Comparison of ENCODE assay signal across 8 cellular contexts in genomic region chr1:160834945-160835565, GRCh38. TPM values are rescaled to one million over a fixed set of nuclear protein-coding genes. Genes with fewer than 3 reads are reported as not detected.
DNase-seq lines count a peak whose midpoint lies in the region; ATAC-seq, FAIRE-seq and TF ChIP-seq lines count a peak whose summit lies in the region.

No MANE protein-coding gene starts in this region.

- TF ChIP-seq POLR2A in Peyer's patch (IDR thresholded peaks at IDR 0.05), result no peak
- TF ChIP-seq POLR2A in GM12878 (IDR thresholded peaks at IDR 0.05; ENCODE audit: low read depth, low read length), result no peak

- no peak overlapping the region for H4K8ac ChIP-seq in H9 (replicated peaks; ENCODE audit: insufficient read length, low read depth, low read length)

- no peak overlapping the region for H2AK5ac ChIP-seq in H9 (ENCODE audit: insufficient read length, low read length)

- CTCF ChIA-PET in GM12878 (lab: Yijun Ruan, JAX), result interaction anchor here (0.6 to 8.2 kb wide), 50 partner anchors 9 to 304 kb away, joined by 3 to 349 read pairs (median 5); partner anchors contain the start of genes CD244, F11R, ITLN1 and ITLN2

- no peak overlapping the region for H3K23ac ChIP-seq in H9 (ENCODE audit: insufficient read length, low read depth, low read length)

- H3T11ph ChIP-seq in H9 (ENCODE audit: low read length), result no peak overlapping the region

- no peaks in the 10 kb centered on the region for H3K27me3 Mint-ChIP-seq in H9 (ENCODE audit: low read depth)

- H2BK120ac ChIP-seq in H9 (ENCODE audit: low read depth, low read length, poor library complexity, severe bottlenecking), result no peak overlapping the region

- SMC1A ChIA-PET in GM12878 (lab: Charles Lee; ENCODE audit: uncharacterized antibody, unreplicated experiment), result interaction anchor here (0.6 to 13.0 kb wide), 35 partner anchors 11 to 331 kb away, joined by 3 to 229 read pairs (median 7); partner anchors contain the start of genes CD244, ITLN1, ITLN2 and LY9

- ATAC-seq in GM12878 (no peak), HG02884 (IDR thresholded peaks at IDR 0.05; ENCODE audit: unreplicated experiment) (no peak)

- no peak overlapping the region for H3K4ac ChIP-seq in H9 (ENCODE audit: low read depth, low read length)

- H2AFZ ChIP-seq in H9 (ENCODE audit: low read length) (no peak overlapping the region), GM12878 (ENCODE audit: control insufficient read depth, low read depth, low read length) (no peak overlapping the region)

- H2BK20ac ChIP-seq in H9 (ENCODE audit: low read depth, low read length, poor library complexity, severe bottlenecking), result no peak overlapping the region

- no TSS peak for BruUV-seq in GM12878 (replicated peaks; lab: Mats Ljungman, UMichigan)

- TF ChIP-seq CTCF in H9 (conservative IDR thresholded peaks at IDR 0.05), result peak; percentile 79
- peak; percentile 58 to 91 (median 80) for TF ChIP-seq CTCF in Peyer's patch (IDR thresholded peaks at IDR 0.05)
- peak; percentile 60 to 75 (median 72) for TF ChIP-seq CTCF in GM12878 (IDR thresholded peaks at IDR 0.05 in 2 of 3, conservative IDR thresholded peaks at IDR 0.05 in 1 of 3; ENCODE audit: control insufficient read depth in 2 of 3, extremely low read depth in 1 of 3, insufficient read depth in 1 of 3, low read depth in 3 of 3, low read length in 3 of 3)

- no peaks in the 10 kb centered on the region for H3K4me1 ChIP-seq in H9 (ENCODE audit: insufficient read depth, low read length)
- peaks cover 0 to 21% (median 16%) of the 10 kb centered on the region in 4 donors for H3K4me1 ChIP-seq in Peyer's patch
- H3K4me1 ChIP-seq in GM12878 (ENCODE audit: control insufficient read depth, insufficient read depth, low read length), result peaks cover 28% of the 10 kb centered on the region

- H3K79me1 ChIP-seq in H9 (ENCODE audit: insufficient read depth, low read depth, low read length, poor library complexity, severe bottlenecking), result no peaks in the 10 kb centered on the region

- H3K36me3 ChIP-seq in Peyer's patch, result no peaks in the 10 kb centered on the region
- H3K36me3 ChIP-seq in GM12878 (ENCODE audit: control insufficient read depth in 2 of 2, insufficient read depth in 2 of 2, low read length in 1 of 2), result no peaks in the 10 kb centered on the region

- no peaks in the 10 kb centered on the region for H3K79me2 ChIP-seq in H9 (ENCODE audit: insufficient read depth, low read length)
- no peaks in the 10 kb centered on the region for H3K79me2 ChIP-seq in GM12878 (ENCODE audit: control insufficient read depth, insufficient read depth, low read length)

- TF ChIP-seq RAD21 in GM12878 (IDR thresholded peaks at IDR 0.05; ENCODE audit: insufficient read depth, low read depth, low read length), result peak; percentile 94

- no peaks in the 10 kb centered on the region for H3K36me3 Mint-ChIP-seq in H9 (ENCODE audit: insufficient read depth in 1 of 3, low read depth in 3 of 3)

- DNase-seq in COLO829 (ENCODE audit: low spot score) (peak; percentile 58), H9 (no peak), Peyer's patch (peak in 1 of 3 donors; percentile 72), GM12878 (ENCODE audit: low read depth, low spot score) (no peak), lung microvascular endothelial cell (ENCODE audit: low read depth in 2 of 2) (peak; percentile 62), SW 1271 (lab: John Stamatoyannopoulos, UW) (no peak)
- no peak for DNase-seq in activated effector memory CD4-positive, alpha-beta T cell treated with Interleukin-2 at 50 U/mL for 16 hours

- H3K9me3 ChIP-seq in H9 (ENCODE audit: control insufficient read depth, low read depth, low read length) (no peaks in the 10 kb centered on the region), Peyer's patch (no peaks in the 10 kb centered on the region), GM12878 (replicated peaks; ENCODE audit: control insufficient read depth, insufficient read depth, low read length) (no peaks in the 10 kb centered on the region)

- no peak overlapping the region for H2BK15ac ChIP-seq in H9 (ENCODE audit: low read depth, low read length)

- H3K14ac ChIP-seq in H9 (ENCODE audit: insufficient read depth, low read length), result no peak overlapping the region

- H3K18ac ChIP-seq in H9 (ENCODE audit: insufficient read length, low read depth, low read length), result no peak overlapping the region

- intact Hi-C loops in GM12878 (cut with micrococcal nuclease; ENCODE audit: unreplicated experiment), result loop anchor here (1.0 kb wide), 3 partner anchors 42 to 155 kb away; no protein-coding TSS in a partner anchor

- no peak overlapping the region for H3K56ac ChIP-seq in H9 (ENCODE audit: insufficient read length, low read depth, low read length)

- TF ChIP-seq EP300 in GM12878 (IDR thresholded peaks at IDR 0.05; ENCODE audit: borderline replicate concordance in 1 of 2, control insufficient read depth in 1 of 2, low read depth in 2 of 2, low read length in 2 of 2), result no peak

- in situ Hi-C loops in GM12878 (cut with MboI), result loop anchor here (5.0 kb wide), 3 partner anchors 58 to 117 kb away; partner anchors contain the start of gene ITLN2

- H4K20me1 ChIP-seq in H9 (ENCODE audit: control insufficient read depth, insufficient read depth, insufficient read length), result no peaks in the 10 kb centered on the region
- no peaks in the 10 kb centered on the region for H4K20me1 ChIP-seq in GM12878 (ENCODE audit: control insufficient read depth, insufficient read depth)

- H3K9ac ChIP-seq in H9 (ENCODE audit: extremely low read depth, insufficient read length, low read length) (no peak overlapping the region), GM12878 (ENCODE audit: control insufficient read depth, insufficient read depth, low read length) (no peak overlapping the region)

- RAD21 ChIA-PET in GM12878 (lab: Charles Lee; ENCODE audit: unreplicated experiment), result interaction anchor here (0.7 to 10.9 kb wide), 22 partner anchors 12 to 262 kb away, joined by 3 to 193 read pairs (median 4); partner anchors contain the start of genes CD244 and ITLN2

- H3K4me3 ChIP-seq in Peyer's patch, result no peak overlapping the region
- H3K4me3 ChIP-seq in GM12878, result no peak overlapping the region

- no peak overlapping the region for H2BK12ac ChIP-seq in H9 (ENCODE audit: insufficient read length, low read depth, low read length)

- peaks cover 21 to 24% of the 10 kb centered on the region in 2 experiments for H3K4me1 Mint-ChIP-seq in H9

- FAIRE-seq in GM12878 (lab: Jason Lieb, UNC), result peak; percentile 64

- H3K27me3 ChIP-seq in H9 (ENCODE audit: insufficient read depth, low read length) (no peaks in the 10 kb centered on the region), Peyer's patch (no peaks in the 10 kb centered on the region), GM12878 (replicated peaks in 1 of 2; ENCODE audit: control insufficient read depth in 2 of 2, insufficient read depth in 2 of 2, low read length in 1 of 2) (no peaks in the 10 kb centered on the region)

- H3K23me2 ChIP-seq in H9 (ENCODE audit: insufficient read length, low read depth, low read length, poor library complexity, severe bottlenecking), result no peaks in the 10 kb centered on the region

- H3K4me3 Mint-ChIP-seq in H9, result no peak overlapping the region

- H2BK5ac ChIP-seq in H9 (ENCODE audit: insufficient read length, low read length), result no peak overlapping the region

- WGBS in H9 (ENCODE audit: extremely low coverage, insufficient read length, low lambda C conversion rate), result no CpG with 5 or more reads among the region's 3 CpGs
- WGBS in GM12878 (ENCODE audit: insufficient coverage, insufficient replicate concordance, low lambda C conversion rate, missing lambda C conversion rate), result 67% methylated on average over 3 of the region's 3 CpGs

- no peak overlapping the region for H3K27ac Mint-ChIP-seq in H9

- H4K5ac ChIP-seq in H9 (ENCODE audit: insufficient read length, low read depth, low read length), result no peak overlapping the region

- no peak overlapping the region for H4K91ac ChIP-seq in H9 (ENCODE audit: insufficient read length, low read depth, low read length)

- no peak overlapping the region for H3K4me2 ChIP-seq in H9 (ENCODE audit: insufficient read depth, insufficient read length, low read length)
- H3K4me2 ChIP-seq in GM12878 (ENCODE audit: control insufficient read depth, insufficient read depth), result no peak overlapping the region

- H3K27ac ChIP-seq in H9 (ENCODE audit: insufficient read length, low read depth, low read length) (no peak overlapping the region), Peyer's patch (no peak overlapping the region), GM12878 (ENCODE audit: control insufficient read depth, insufficient read depth) (no peak overlapping the region)

- no peaks in the 10 kb centered on the region for H3K9me3 Mint-ChIP-seq in H9

- POLR2A ChIA-PET in GM12878 (lab: Charles Lee), result interaction anchor here (1.8 to 2.1 kb wide), 2 partner anchors 59 to 119 kb away, joined by 4 to 7 read pairs; partner anchors contain the start of gene ITLN2

RNA-seq across cellular contexts. Expression of gene CD244, which starts 27.6 kb away (rescaled TPM):
- total RNA-seq in H9 (2021) (not detected in 2 replicates), Peyer's patch (1 to 10 TPM in 2 of 4 donors, under 1 TPM in 1, not detected in 1; 0.80 to 2.8 (median 1.3) TPM), GM12878 (2014; rRNA removed) (0.65 and 0.68 TPM in 2 replicates), GM12878 (2014; rRNA removed; fragmentation: Illumina TruSeq; extraction: Trizol) (0.60 and 0.67 TPM in 2 replicates), GM12878 (2021) (0.35 and 0.80 TPM in 2 replicates), lung microvascular endothelial cell (not detected in 2 replicates)
- total RNA-seq in GM12878 (2013; cell fraction: nucleolus; rRNA removed), result 10.8 and 11.5 TPM in 2 replicates
- 1.7 TPM for polyA plus RNA-seq in GM12878 (2011; ENCODE audit: low read depth)
- polyA plus RNA-seq in GM12878 (2011; rRNA removed) (13.6 and 17.3 TPM in 2 replicates), GM12878 (2014; fragmentation: Illumina TruSeq; extraction: Trizol) (0.55 and 0.78 TPM in 2 replicates), GM12878 (2014; fragmentation: Nextera tagmentation; extraction: Ambion mirVana) (under 1 TPM; 0.24 to 0.37 TPM), GM12878 (2014; rRNA removed) (0.59 and 0.77 TPM in 2 replicates), GM12878 (2016; fragmentation: Nextera tagmentation; extraction: Ambion mirVana) (1 to 10 TPM in 1 of 2 experiments, under 1 TPM in 1; 0.90 to 1.2 TPM)
- polyA plus RNA-seq in GM12878 (2011; cell fraction: cytosol; rRNA removed), result 7.1 and 7.9 TPM in 2 replicates
- 10.0 and 17.8 TPM in 2 replicates for polyA plus RNA-seq in GM12878 (2011; cell fraction: nucleus; rRNA removed)
- polyA plus RNA-seq in GM12878 (2012), result 0.96 and 2.8 TPM in 2 replicates
- polyA minus RNA-seq in GM12878 (2011; rRNA and poly(A)+ RNA removed), result 11.7 and 14.1 TPM in 2 replicates
- polyA minus RNA-seq in GM12878 (2011; cell fraction: cytosol; rRNA and poly(A)+ RNA removed), result 2.3 and 4.4 TPM in 2 replicates
- 4.6 and 5.7 TPM in 2 replicates for polyA minus RNA-seq in GM12878 (2011; cell fraction: nucleus; rRNA and poly(A)+ RNA removed)

RNA-seq across cellular contexts. Expression of gene LY9, which starts 39.1 kb away (rescaled TPM):
- total RNA-seq in H9 (2021), result not detected in 2 replicates
- 10 to 100 TPM in 1 of 4 donors, 1 to 10 TPM in 3; 1.6 to 39.6 (median 3.6) TPM for total RNA-seq in Peyer's patch
- 51.7 and 54.8 TPM in 2 replicates for total RNA-seq in GM12878 (2013; cell fraction: nucleolus; rRNA removed)
- 10.7 and 12.5 TPM in 2 replicates for total RNA-seq in GM12878 (2014; rRNA removed)
- total RNA-seq in GM12878 (2014; rRNA removed; fragmentation: Illumina TruSeq; extraction: Trizol), result 6.6 and 8.0 TPM in 2 replicates
- total RNA-seq in GM12878 (2021), result 8.9 and 11.0 TPM in 2 replicates
- polyA plus RNA-seq in GM12878 (2011; ENCODE audit: low read depth), result 15.9 TPM
- 11.7 and 13.3 TPM in 2 replicates for polyA plus RNA-seq in GM12878 (2011; rRNA removed)
- 12.8 and 14.6 TPM in 2 replicates for polyA plus RNA-seq in GM12878 (2011; cell fraction: cytosol; rRNA removed)
- 11.6 and 16.1 TPM in 2 replicates for polyA plus RNA-seq in GM12878 (2011; cell fraction: nucleus; rRNA removed)
- 16.7 and 24.0 TPM in 2 replicates for polyA plus RNA-seq in GM12878 (2012)
- polyA plus RNA-seq in GM12878 (2014; fragmentation: Illumina TruSeq; extraction: Trizol), result 9.8 and 11.7 TPM in 2 replicates
- 1 to 10 TPM; 2.7 to 2.8 TPM for polyA plus RNA-seq in GM12878 (2014; fragmentation: Nextera tagmentation; extraction: Ambion mirVana)
- polyA plus RNA-seq in GM12878 (2014; rRNA removed), result 11.4 and 11.6 TPM in 2 replicates
- 1 to 10 TPM; 7.4 to 9.1 TPM for polyA plus RNA-seq in GM12878 (2016; fragmentation: Nextera tagmentation; extraction: Ambion mirVana)
- polyA minus RNA-seq in GM12878 (2011; rRNA and poly(A)+ RNA removed), result 13.6 and 16.5 TPM in 2 replicates
- polyA minus RNA-seq in GM12878 (2011; cell fraction: cytosol; rRNA and poly(A)+ RNA removed), result 3.5 TPM in 2 replicates
- polyA minus RNA-seq in GM12878 (2011; cell fraction: nucleus; rRNA and poly(A)+ RNA removed), result 10.8 and 12.2 TPM in 2 replicates
- total RNA-seq in lung microvascular endothelial cell, result not detected in 2 replicates

RNA-seq across cellular contexts. Expression of gene ITLN1, which starts 49.9 kb away (rescaled TPM):
- total RNA-seq in H9 (2021) (not detected in 2 replicates), Peyer's patch (10 to 100 TPM; 14.4 to 45.0 (median 24.5) TPM), GM12878 (2014; rRNA removed) (not detected in 2 replicates), GM12878 (2014; rRNA removed; fragmentation: Illumina TruSeq; extraction: Trizol) (not detected in 2 replicates), GM12878 (2021) (not detected in 2 replicates), lung microvascular endothelial cell (not detected in 2 replicates)
- total RNA-seq in GM12878 (2013; cell fraction: nucleolus; rRNA removed), result not detected in 2 replicates
- polyA plus RNA-seq in GM12878 (2011; ENCODE audit: low read depth), result not detected
- polyA plus RNA-seq in GM12878 (2011; rRNA removed) (not detected in 2 replicates), GM12878 (2014; fragmentation: Illumina TruSeq; extraction: Trizol) (not detected in 2 replicates), GM12878 (2014; fragmentation: Nextera tagmentation; extraction: Ambion mirVana) (not detected), GM12878 (2014; rRNA removed) (not detected in 2 replicates), GM12878 (2016; fragmentation: Nextera tagmentation; extraction: Ambion mirVana) (not detected)
- not detected in 2 replicates for polyA plus RNA-seq in GM12878 (2011; cell fraction: cytosol; rRNA removed)
- polyA plus RNA-seq in GM12878 (2011; cell fraction: nucleus; rRNA removed), result not detected in 2 replicates
- polyA plus RNA-seq in GM12878 (2012), result not detected in 2 replicates
- not detected in 2 replicates for polyA minus RNA-seq in GM12878 (2011; rRNA and poly(A)+ RNA removed)
- polyA minus RNA-seq in GM12878 (2011; cell fraction: cytosol; rRNA and poly(A)+ RNA removed), result not detected in 2 replicates
- not detected in 2 replicates for polyA minus RNA-seq in GM12878 (2011; cell fraction: nucleus; rRNA and poly(A)+ RNA removed)

Comparison
In these comparisons a context has a peak if more than half of its experiments do, and no peak if none do; other contexts are left out.
1. DNase-seq: peak in COLO829 (single experiment) and lung microvascular endothelial cell (2 of 2); none in H9 (single experiment), GM12878 (single experiment), SW 1271 (0 of 2) and activated effector memory CD4-positive, alpha-beta T cell treated with Interleukin-2 at 50 U/mL for 16 hours (single experiment).
2. RNA of gene ITLN1, which starts 49.9 kb away (total RNA-seq): 14.4 to 45.0 TPM in Peyer's patch; not detected in H9, not detected in GM12878 and not detected in lung microvascular endothelial cell; every median in the first group is over 10 times any median in the second.
3. Peak in every context shown above with its lines, with median percentiles within 50 percentile points of each other: CTCF ChIP-seq.